31 cellular contexts compared by ENCODE assay signal in genomic region chr6:113837170-113837569, GRCh38.
"Had no signal": no experiment of that assay in that cellular context is flagged by ENCODE, and none has a peak within 500 bp of the region (broad histone marks: within the 10 kb centered on the region; RNA-seq: fewer than 3 reads in every experiment).

No MANE protein-coding gene starts in this region.

- H3K4me3 Mint-ChIP-seq: activated CD4-positive, alpha-beta memory T cell treated with anti-CD3 and anti-CD28 coated beads, Interleukin-2, amount 10 ng/mL, durations not matched to agents 7 days and 5 days; activated CD4-positive, alpha-beta T cell treated with anti-CD3 and anti-CD28 coated beads for 36 hours; activated CD4-positive, alpha-beta T cell treated with anti-CD3 and anti-CD28 coated beads, Interleukin-2, amount 10 ng/mL, durations not matched to agents 24 days and 14 days; activated naive CD4-positive, alpha-beta T cell treated with anti-CD3 and anti-CD28 coated beads, Interleukin-2, amount 10 ng/mL, durations not matched to agents 7 days and 5 days; activated naive CD8-positive, alpha-beta T cell treated with anti-CD3 and anti-CD28 coated beads, Interleukin-2, amount 10 ng/mL, durations not matched to agents 7 days and 5 days; activated T-cell treated with anti-CD3 and anti-CD28 coated beads, Interleukin-2, amount 50 U/mL, for 24 hours; activated T-cell treated with anti-CD3 and anti-CD28 coated beads, Interleukin-2, amount 50 U/mL, for 72 hours; T-helper 17 cell; T-helper 2 cell treated with Interferon-gamma antibody and Interleukin-4, amounts not matched to agents 5 μg/mL and 100 μg/mL, for 36 hours had no signal

- H3K27ac Mint-ChIP-seq: activated CD4-positive, alpha-beta memory T cell treated with anti-CD3 and anti-CD28 coated beads, Interleukin-2, amount 10 ng/mL, durations not matched to agents 7 days and 5 days; activated CD4-positive, alpha-beta T cell treated with anti-CD3 and anti-CD28 coated beads for 36 hours; activated CD4-positive, alpha-beta T cell treated with anti-CD3 and anti-CD28 coated beads, Interleukin-2, amount 10 ng/mL, durations not matched to agents 24 days and 14 days; activated naive CD4-positive, alpha-beta T cell treated with anti-CD3 and anti-CD28 coated beads, Interleukin-2, amount 10 ng/mL, durations not matched to agents 7 days and 5 days; activated naive CD4-positive, alpha-beta T cell treated with anti-CD3 and anti-CD28 coated beads, Interleukin-2, amount 50 U/mL, for 72 hours; activated naive CD8-positive, alpha-beta T cell treated with anti-CD3 and anti-CD28 coated beads, Interleukin-2, amount 10 ng/mL, durations not matched to agents 7 days and 5 days; activated T-cell treated with anti-CD3 and anti-CD28 coated beads, Interleukin-2, amount 50 U/mL, for 24 hours; activated T-cell treated with anti-CD3 and anti-CD28 coated beads, Interleukin-2, amount 50 U/mL, for 72 hours; T-helper 17 cell; T-helper 2 cell treated with Interferon-gamma antibody and Interleukin-4, amounts not matched to agents 5 μg/mL and 100 μg/mL, for 36 hours had no signal

- H3K27me3 ChIP-seq: colonic mucosa, esophagus squamous epithelium, gastroesophageal sphincter had no signal

- H3K4me3 ChIP-seq: colonic mucosa, esophagus squamous epithelium, gastroesophageal sphincter had no signal

- H3K36me3 Mint-ChIP-seq: activated naive CD4-positive, alpha-beta T cell treated with anti-CD3 and anti-CD28 coated beads, Interleukin-2, amount 10 ng/mL, durations not matched to agents 7 days and 5 days; activated naive CD4-positive, alpha-beta T cell treated with anti-CD3 and anti-CD28 coated beads, Interleukin-2, amount 50 U/mL, for 72 hours; activated naive CD8-positive, alpha-beta T cell treated with anti-CD3 and anti-CD28 coated beads, Interleukin-2, amount 10 ng/mL, durations not matched to agents 7 days and 5 days had no signal

- H3K4me1 Mint-ChIP-seq: activated CD4-positive, alpha-beta memory T cell treated with anti-CD3 and anti-CD28 coated beads, Interleukin-2, amount 10 ng/mL, durations not matched to agents 7 days and 5 days; activated CD4-positive, alpha-beta T cell treated with anti-CD3 and anti-CD28 coated beads for 36 hours; activated CD4-positive, alpha-beta T cell treated with anti-CD3 and anti-CD28 coated beads, Interleukin-2, amount 10 ng/mL, durations not matched to agents 24 days and 14 days; activated naive CD4-positive, alpha-beta T cell treated with anti-CD3 and anti-CD28 coated beads, Interleukin-2, amount 10 ng/mL, durations not matched to agents 7 days and 5 days; activated naive CD8-positive, alpha-beta T cell treated with anti-CD3 and anti-CD28 coated beads, Interleukin-2, amount 10 ng/mL, durations not matched to agents 7 days and 5 days; T-helper 17 cell had no signal

- DNase-seq: activated CD4-positive, alpha-beta memory T cell treated with anti-CD3 and anti-CD28 coated beads, Interleukin-2, amount 10 ng/mL, durations not matched to agents 7 days and 5 days; activated CD4-positive, alpha-beta T cell treated with anti-CD3 and anti-CD28 coated beads for 36 hours; activated CD4-positive, alpha-beta T cell treated with anti-CD3 and anti-CD28 coated beads, Interleukin-2, amount 10 ng/mL, durations not matched to agents 24 days and 14 days; activated CD4-positive, alpha-beta T cell treated with anti-CD3 and anti-CD28 coated beads, Interleukin-2, amount 50 U/mL, for 4 hours; activated CD4-positive, CD25-positive, alpha-beta regulatory T cell; activated CD4-positive, CD25-positive, alpha-beta regulatory T cell treated with anti-CD3 and anti-CD28 coated beads, Interleukin-2, amount 50 U/mL, for 72 hours; activated CD8-positive, alpha-beta memory T cell treated with anti-CD3 and anti-CD28 coated beads, Interleukin-2, amount 50 U/mL, for 48 hours; activated gamma-delta T cell; activated naive CD4-positive, alpha-beta T cell; activated naive CD4-positive, alpha-beta T cell treated with anti-CD3 and anti-CD28 coated beads, Interleukin-2, amount 10 ng/mL, durations not matched to agents 7 days and 5 days; activated naive CD8-positive, alpha-beta T cell treated with anti-CD3 and anti-CD28 coated beads, Interleukin-2, amount 10 ng/mL, durations not matched to agents 7 days and 5 days; activated T-cell treated with anti-CD3 and anti-CD28 coated beads for 4 hours; activated T-cell treated with anti-CD3 and anti-CD28 coated beads, Interleukin-2, amount 50 U/mL, for 24 hours; activated T-cell treated with anti-CD3 and anti-CD28 coated beads, Interleukin-2, amount 50 U/mL, for 72 hours; anterior cingulate cortex; central memory CD4-positive, alpha-beta T cell; cerebellar nuclear complex; colonic mucosa; effector CD8-positive, alpha-beta T cell; esophagus squamous epithelium; foreskin melanocyte; T-helper 1 cell; T-helper 17 cell; T1000 had no signal

- H3K9me3 ChIP-seq: colonic mucosa, esophagus squamous epithelium, gastroesophageal sphincter had no signal

- FAIRE-seq: astrocyte, endometrium, endothelial cell of umbilical vein had no signal

- H3K27ac ChIP-seq: colonic mucosa, epithelial cell of prostate, esophagus squamous epithelium, gastroesophageal sphincter had no signal

- H3K36me3 ChIP-seq: colonic mucosa, esophagus squamous epithelium, gastroesophageal sphincter had no signal

- H3K9me3 Mint-ChIP-seq: activated CD4-positive, alpha-beta memory T cell treated with anti-CD3 and anti-CD28 coated beads, Interleukin-2, amount 10 ng/mL, durations not matched to agents 7 days and 5 days; activated CD4-positive, alpha-beta T cell treated with anti-CD3 and anti-CD28 coated beads, Interleukin-2, amount 10 ng/mL, durations not matched to agents 24 days and 14 days; activated naive CD4-positive, alpha-beta T cell treated with anti-CD3 and anti-CD28 coated beads, Interleukin-2, amount 10 ng/mL, durations not matched to agents 7 days and 5 days; activated naive CD4-positive, alpha-beta T cell treated with anti-CD3 and anti-CD28 coated beads, Interleukin-2, amount 50 U/mL, for 72 hours; activated naive CD8-positive, alpha-beta T cell treated with anti-CD3 and anti-CD28 coated beads, Interleukin-2, amount 10 ng/mL, durations not matched to agents 7 days and 5 days; activated T-cell treated with anti-CD3 and anti-CD28 coated beads, Interleukin-2, amount 50 U/mL, for 24 hours; activated T-cell treated with anti-CD3 and anti-CD28 coated beads, Interleukin-2, amount 50 U/mL, for 72 hours; T-helper 2 cell treated with Interferon-gamma antibody and Interleukin-4, amounts not matched to agents 5 μg/mL and 100 μg/mL, for 36 hours had no signal

- ATAC-seq: activated CD4-positive, alpha-beta T cell treated with anti-CD3 and anti-CD28 coated beads for 36 hours; activated naive CD4-positive, alpha-beta T cell treated with anti-CD3 and anti-CD28 coated beads, Interleukin-2, amount 50 U/mL, for 72 hours; activated T-cell treated with anti-CD3 and anti-CD28 coated beads, Interleukin-2, amount 50 U/mL, for 72 hours; gastroesophageal sphincter; T-helper 17 cell had no signal

- H3K27me3 Mint-ChIP-seq: activated naive CD4-positive, alpha-beta T cell treated with anti-CD3 and anti-CD28 coated beads, Interleukin-2, amount 10 ng/mL, durations not matched to agents 7 days and 5 days; activated naive CD8-positive, alpha-beta T cell treated with anti-CD3 and anti-CD28 coated beads, Interleukin-2, amount 10 ng/mL, durations not matched to agents 7 days and 5 days had no signal

- H3K4me1 ChIP-seq: colonic mucosa, esophagus squamous epithelium, gastroesophageal sphincter had no signal
